In genomic region chr17:82698974-82699442, GRCh38 we compare ENCODE assay signal across 8 cellular contexts. TPM values are rescaled to one million over a fixed set of nuclear protein-coding genes. Genes with fewer than 3 reads are reported as not detected.
DNase-seq lines count a peak whose midpoint lies in the region; ATAC-seq and TF ChIP-seq lines count a peak whose summit lies in the region.

No MANE protein-coding gene starts in this region.

- H3K4me3 Mint-ChIP-seq in T-helper 1 cell treated with Interleukin-12 subunit alpha and Interleukin-12 subunit beta and Interleukin-4 antibody, amounts not matched to agents 30 μg/mL and 1 μg/mL, for 36 hours = peak overlapping the region; percentile 81
- peak overlapping the region; percentile 82 to 83 for H3K4me3 Mint-ChIP-seq in effector memory CD8-positive, alpha-beta T cell

- peaks cover 10% of the 10 kb centered on the region for H3K9me3 Mint-ChIP-seq in T-helper 1 cell treated with Interleukin-12 subunit alpha and Interleukin-12 subunit beta and Interleukin-4 antibody, amounts not matched to agents 30 μg/mL and 1 μg/mL, for 36 hours
- peaks cover 0 to 2% of the 10 kb centered on the region in 2 donors for H3K9me3 Mint-ChIP-seq in effector memory CD8-positive, alpha-beta T cell

- H4K20me1 ChIP-seq in Karpas-422 (ENCODE audit: insufficient read depth, low read depth, low read length) = no peaks in the 10 kb centered on the region
- peaks cover 10% of the 10 kb centered on the region for H4K20me1 ChIP-seq in osteoblast (ENCODE audit: insufficient read depth, low read length)

- H3K9me2 ChIP-seq in Karpas-422 (replicated peaks; ENCODE audit: insufficient read depth, low read length) = no peaks in the 10 kb centered on the region

- H3K4me1 ChIP-seq in Karpas-422 (ENCODE audit: low read length) (peaks cover 5% of the 10 kb centered on the region), osteoblast (ENCODE audit: insufficient read depth, low read length) (peaks cover 11% of the 10 kb centered on the region)

- H3K36me3 ChIP-seq in Karpas-422 (ENCODE audit: insufficient read depth, low read length) (no peaks in the 10 kb centered on the region; the same call in 1 of the 2 replicates), osteoblast (ENCODE audit: insufficient read depth, low read length) (no peaks in the 10 kb centered on the region)

- peaks cover 4% of the 10 kb centered on the region for H3K4me1 Mint-ChIP-seq in T-helper 1 cell treated with Interleukin-12 subunit alpha and Interleukin-12 subunit beta and Interleukin-4 antibody, amounts not matched to agents 30 μg/mL and 1 μg/mL, for 36 hours (ENCODE audit: low read depth)
- H3K4me1 Mint-ChIP-seq in effector memory CD8-positive, alpha-beta T cell (ENCODE audit: low read depth in 2 of 2) = peaks cover 8 to 10% of the 10 kb centered on the region in 2 donors

- H3K27me3 ChIP-seq in Karpas-422 (ENCODE audit: low read length) (no peaks in the 10 kb centered on the region), osteoblast (ENCODE audit: insufficient read depth, low read length) (no peaks in the 10 kb centered on the region)

- H3K79me2 ChIP-seq in Karpas-422 (ENCODE audit: low read length) (no peaks in the 10 kb centered on the region), osteoblast (ENCODE audit: insufficient read depth, low read length) (peaks cover 2% of the 10 kb centered on the region)

- H3K4me2 ChIP-seq in Karpas-422 (ENCODE audit: low read depth, low read length, poor library complexity, severe bottlenecking) = peak overlapping the region; percentile 35
- peak overlapping the region; percentile 91 for H3K4me2 ChIP-seq in osteoblast (ENCODE audit: insufficient read depth, low read length)

- peaks cover 2% of the 10 kb centered on the region for H3K36me3 Mint-ChIP-seq in T-helper 1 cell treated with Interleukin-12 subunit alpha and Interleukin-12 subunit beta and Interleukin-4 antibody, amounts not matched to agents 30 μg/mL and 1 μg/mL, for 36 hours (ENCODE audit: low read depth)
- H3K36me3 Mint-ChIP-seq in effector memory CD8-positive, alpha-beta T cell (ENCODE audit: insufficient read depth) = peaks cover 5% of the 10 kb centered on the region

- H2AFZ ChIP-seq in Karpas-422 (ENCODE audit: low read length) (no peak overlapping the region), osteoblast (ENCODE audit: low read length) (peak overlapping the region; percentile 84)

- no peak overlapping the region for H3K9ac ChIP-seq in Karpas-422 (ENCODE audit: low read length)

- H3K27ac ChIP-seq in Karpas-422 (ENCODE audit: low read length) (no peak overlapping the region), osteoblast (ENCODE audit: low read depth, low read length) (no peak overlapping the region)

- no peak overlapping the region for H3K27ac Mint-ChIP-seq in T-helper 1 cell treated with Interleukin-12 subunit alpha and Interleukin-12 subunit beta and Interleukin-4 antibody, amounts not matched to agents 30 μg/mL and 1 μg/mL, for 36 hours
- H3K27ac Mint-ChIP-seq in effector memory CD8-positive, alpha-beta T cell = peak overlapping the region in 1 of 2 donors; percentile 23

- DNase-seq in T-helper 1 cell (no peak), Karpas-422 (no peak), osteoblast (ENCODE audit: insufficient read length, low spot score, missing footprints) (no peak), mesenteric fat pad (ENCODE audit: low spot score) (no peak), HuH-7.5 (ENCODE audit: low spot score) (no peak)
- no peak for DNase-seq in effector memory CD8-positive, alpha-beta T cell

- no peak for ATAC-seq in effector memory CD8-positive, alpha-beta T cell (replicated peaks)
- ATAC-seq in HG03354 (IDR thresholded peaks at IDR 0.05; ENCODE audit: poor library complexity, severe bottlenecking, unreplicated experiment) = no peak

- H3K27me3 Mint-ChIP-seq in T-helper 1 cell treated with Interleukin-12 subunit alpha and Interleukin-12 subunit beta and Interleukin-4 antibody, amounts not matched to agents 30 μg/mL and 1 μg/mL, for 36 hours (ENCODE audit: low read depth) = peaks cover 14% of the 10 kb centered on the region
- peaks cover 0 to 3% of the 10 kb centered on the region in 2 donors for H3K27me3 Mint-ChIP-seq in effector memory CD8-positive, alpha-beta T cell

- TF ChIP-seq CTCF in osteoblast (IDR thresholded peaks at IDR 0.05; ENCODE audit: extremely low read depth, low read depth, low read length) = no peak

- H3K9me3 ChIP-seq in Karpas-422 (ENCODE audit: low read length) (peaks cover 3% of the 10 kb centered on the region; the same call in 1 of the 2 replicates), osteoblast (ENCODE audit: low read depth, low read length) (no peaks in the 10 kb centered on the region)

- H3K4me3 ChIP-seq in Karpas-422 (ENCODE audit: low read length) (no peak overlapping the region), osteoblast (ENCODE audit: insufficient read depth, low read length) (peak overlapping the region; percentile 73)

RNA-seq across cellular contexts. Expression of gene RAB40B, which starts 0.5 kb away (rescaled TPM):
- total RNA-seq in Karpas-422 (2014; rRNA removed; shearing (Covaris generic); ENCODE audit: low replicate concordance) = 1.7 and 1.8 TPM in 2 replicates
- 8.3 and 9.1 TPM in 2 replicates for total RNA-seq in osteoblast
- 5.5 TPM for total RNA-seq in mesenteric fat pad

RNA-seq across cellular contexts. Expression of gene FN3KRP, which starts 17.5 kb away (rescaled TPM):
- 6.2 and 6.6 TPM in 2 replicates for total RNA-seq in Karpas-422 (2014; rRNA removed; shearing (Covaris generic); ENCODE audit: low replicate concordance)
- total RNA-seq in osteoblast (10.1 and 13.8 TPM in 2 replicates), mesenteric fat pad (20.4 TPM)

RNA-seq across cellular contexts. Expression of gene FN3K, which starts 36.4 kb away (rescaled TPM):
- total RNA-seq in Karpas-422 (2014; rRNA removed; shearing (Covaris generic); ENCODE audit: low replicate concordance) = not detected in 2 replicates
- total RNA-seq in osteoblast (2.9 and 4.4 TPM in 2 replicates), mesenteric fat pad (19.3 TPM)

RNA-seq across cellular contexts. Expression of gene WDR45B, which starts 50.8 kb away (rescaled TPM):
- 55.8 and 58.9 TPM in 2 replicates for total RNA-seq in Karpas-422 (2014; rRNA removed; shearing (Covaris generic); ENCODE audit: low replicate concordance)
- 66.2 and 66.3 TPM in 2 replicates for total RNA-seq in osteoblast
- 65.3 TPM for total RNA-seq in mesenteric fat pad

RNA-seq across cellular contexts. Expression of gene TBCD, which starts 52.9 kb away (rescaled TPM):
- total RNA-seq in Karpas-422 (2014; rRNA removed; shearing (Covaris generic); ENCODE audit: low replicate concordance) = 26.2 and 28.7 TPM in 2 replicates
- total RNA-seq in osteoblast (28.0 and 29.0 TPM in 2 replicates), mesenteric fat pad (128 TPM)
